Comparison of ENCODE assay signal across 16 cellular contexts in the genomic region with DNA sequence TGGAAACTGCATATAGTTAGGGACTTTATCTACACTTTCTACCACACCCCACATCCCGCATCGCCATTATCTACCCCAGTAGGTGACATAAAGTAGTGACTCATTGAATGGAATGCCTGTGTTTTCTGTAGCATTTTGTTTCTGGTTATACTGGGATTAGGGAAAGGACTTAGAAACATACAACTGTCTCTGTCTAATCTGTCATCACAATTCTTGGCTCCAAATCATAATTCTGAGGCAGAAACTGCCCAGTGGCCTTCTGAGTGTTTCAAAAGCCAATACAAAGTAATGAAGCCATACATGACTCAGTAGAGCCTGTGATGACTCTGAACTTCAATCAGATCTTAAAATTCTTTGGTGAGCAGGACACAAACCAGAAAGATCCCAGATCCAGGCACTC.
A peak's percentile ranks its signal among the peaks of the same experiment; 100 is the strongest.
DNase-seq lines count a peak whose midpoint lies in the region; ATAC-seq and TF ChIP-seq lines count a peak whose summit lies in the region.
"Had no signal": no experiment of that assay in that cellular context is flagged by ENCODE, and none has a peak within 500 bp of the region (broad histone marks: within the 10 kb centered on the region; RNA-seq: fewer than 3 reads in every experiment).

No MANE protein-coding gene starts in this region.

- H3K4me1 Mint-ChIP-seq in activated CD4-positive, alpha-beta T cell treated with anti-CD3 and anti-CD28 coated beads, Interleukin-2, amount 10 ng/mL, durations not matched to agents 7 days and 5 days: no peaks in the 10 kb centered on the region
- H3K4me1 Mint-ChIP-seq: activated CD4-positive, alpha-beta T cell treated with anti-CD3 and anti-CD28 coated beads, Interleukin-2, amount 10 ng/mL, durations not matched to agents 24 days and 14 days; brain; stimulated activated effector memory CD8-positive, alpha-beta T cell treated with anti-CD3 and anti-CD28 coated beads, Interleukin-12 subunit alpha, Interleukin-12 subunit beta, amount 100 ng/mL, for 72 hours had no signal

- no peaks in the 10 kb centered on the region for H3K36me3 Mint-ChIP-seq in activated CD4-positive, alpha-beta T cell treated with anti-CD3 and anti-CD28 coated beads, Interleukin-2, amount 10 ng/mL, durations not matched to agents 7 days and 5 days (ENCODE audit: low read depth)
- H3K36me3 Mint-ChIP-seq: brain; stimulated activated effector memory CD8-positive, alpha-beta T cell treated with anti-CD3 and anti-CD28 coated beads, Interleukin-12 subunit alpha, Interleukin-12 subunit beta, amount 100 ng/mL, for 72 hours had no signal

- no peak overlapping the region for H3K4me3 ChIP-seq in IMR-90 (ENCODE audit: insufficient read depth, low read depth, low read length)
- H3K4me3 ChIP-seq: mucosa of descending colon, prostate gland had no signal

- H2BK5ac ChIP-seq in IMR-90 (ENCODE audit: low read depth, low read length, poor library complexity, severe bottlenecking): no peak overlapping the region

- no peaks in the 10 kb centered on the region for H3K9me3 ChIP-seq in IMR-90 (ENCODE audit: control insufficient read depth, insufficient read depth, low read length)
- H3K9me3 ChIP-seq: mucosa of descending colon, prostate gland had no signal

- no peak overlapping the region for H2AK9ac ChIP-seq in IMR-90 (replicated peaks; ENCODE audit: low read depth, low read length, poor library complexity)

- H4K8ac ChIP-seq in IMR-90 (ENCODE audit: low read depth in 2 of 2, low read length in 2 of 2): no peak overlapping the region

- CTCF ChIA-PET in IMR-90 (lab: Yijun Ruan, JAX): no interaction called here
- CTCF ChIA-PET in activated CD4-positive, alpha-beta T cell treated with anti-CD3 and anti-CD28 coated beads, Interleukin-2, amount 10 ng/mL, durations not matched to agents 7 days and 5 days (lab: Charles Lee): no interaction called here

- BruUV-seq in IMR-90 (replicated peaks; lab: Mats Ljungman, UMichigan): no TSS peak

- H2BK15ac ChIP-seq in IMR-90 (ENCODE audit: low read depth, low read length): no peak overlapping the region

- no peaks in the 10 kb centered on the region for H3K27me3 ChIP-seq in IMR-90 (ENCODE audit: control insufficient read depth, insufficient read depth, low read length)

- no peaks in the 10 kb centered on the region for H3K4me1 ChIP-seq in IMR-90 (ENCODE audit: control insufficient read depth, insufficient read depth, low read length)
- H3K4me1 ChIP-seq: prostate gland had no signal

- no peak overlapping the region for H3K14ac ChIP-seq in IMR-90 (replicated peaks; ENCODE audit: low read depth, low read length)

- H3K79me1 ChIP-seq in IMR-90 (ENCODE audit: low read depth in 1 of 2, low read length in 2 of 2): no peaks in the 10 kb centered on the region

- no peak overlapping the region for H3K4me3 Mint-ChIP-seq in activated CD4-positive, alpha-beta T cell treated with anti-CD3 and anti-CD28 coated beads, Interleukin-2, amount 10 ng/mL, durations not matched to agents 7 days and 5 days
- H3K4me3 Mint-ChIP-seq: activated CD4-positive, alpha-beta T cell treated with anti-CD3 and anti-CD28 coated beads, Interleukin-2, amount 10 ng/mL, durations not matched to agents 24 days and 14 days; activated T-helper 1 cell treated with anti-CD3 and anti-CD28 coated beads, Interleukin-12 subunit alpha, Interleukin-12 subunit beta, Interleukin-2, Interleukin-4 antibody, amounts not matched to agents 30 ng/mL and 10 ng/mL and 1 ng/mL, durations not matched to agents 14 hours and 24 hours and 36 hours; brain; stimulated activated effector memory CD8-positive, alpha-beta T cell treated with anti-CD3 and anti-CD28 coated beads, Interleukin-12 subunit alpha, Interleukin-12 subunit beta, amount 100 ng/mL, for 72 hours; T-helper 1 cell treated with Interleukin-12 subunit alpha and Interleukin-12 subunit beta and Interleukin-4 antibody, amounts not matched to agents 30 μg/mL and 1 μg/mL, for 36 hours had no signal

- in situ Hi-C loops in IMR-90 (cut with MboI; ENCODE audit: low sequenced_read_pairs): no loop called here

- H3K18ac ChIP-seq in IMR-90 (ENCODE audit: low read depth, low read length): no peak overlapping the region

- DNase-seq in AG20443 (ENCODE audit: low spot score) (peak; percentile 56), IMR-90 (peak; percentile 78), astrocyte of the hippocampus (ENCODE audit: low read depth, low spot score) (peak; percentile 52), kidney glomerular epithelial cell (lab: John Stamatoyannopoulos, UW) (peak; percentile 15), NCI-H1417 (lab: John Stamatoyannopoulos, UW) (no peak), OCI-M2 (lab: John Stamatoyannopoulos, UW; ENCODE audit: unreplicated experiment) (no peak), NCI-H1105 (lab: John Stamatoyannopoulos, UW) (no peak)
- DNase-seq in activated CD4-positive, alpha-beta T cell treated with anti-CD3 and anti-CD28 coated beads, Interleukin-2, amount 10 ng/mL, durations not matched to agents 7 days and 5 days: no peak
- DNase-seq: activated CD4-positive, alpha-beta T cell treated with anti-CD3 and anti-CD28 coated beads, Interleukin-2, amount 10 ng/mL, durations not matched to agents 24 days and 14 days; mucosa of descending colon; NCI-H2171 treated with DMSO at 0.1 percent for 48 hours had no signal

- H4K91ac ChIP-seq in IMR-90 (ENCODE audit: insufficient read depth, low read depth, low read length): no peak overlapping the region

- no peak overlapping the region for H2AFZ ChIP-seq in IMR-90 (replicated peaks; ENCODE audit: low read length, poor library complexity)

- H3K36me3 ChIP-seq in IMR-90 (ENCODE audit: control insufficient read depth, insufficient read depth, low read length): no peaks in the 10 kb centered on the region
- H3K36me3 ChIP-seq: prostate gland had no signal

- no peak overlapping the region for H2BK20ac ChIP-seq in IMR-90 (ENCODE audit: low read depth, low read length)

- POLR2A ChIA-PET in IMR-90 (lab: Charles Lee; ENCODE audit: unreplicated experiment): no interaction called here
- POLR2A ChIA-PET in activated CD4-positive, alpha-beta T cell treated with anti-CD3 and anti-CD28 coated beads, Interleukin-2, amount 10 ng/mL, durations not matched to agents 7 days and 5 days (lab: Charles Lee): no interaction called here

- H3K9me3 Mint-ChIP-seq in activated CD4-positive, alpha-beta T cell treated with anti-CD3 and anti-CD28 coated beads, Interleukin-2, amount 10 ng/mL, durations not matched to agents 7 days and 5 days: no peaks in the 10 kb centered on the region
- H3K9me3 Mint-ChIP-seq: activated CD4-positive, alpha-beta T cell treated with anti-CD3 and anti-CD28 coated beads, Interleukin-2, amount 10 ng/mL, durations not matched to agents 24 days and 14 days; activated T-helper 1 cell treated with anti-CD3 and anti-CD28 coated beads, Interleukin-12 subunit alpha, Interleukin-12 subunit beta, Interleukin-2, Interleukin-4 antibody, amounts not matched to agents 30 ng/mL and 10 ng/mL and 1 ng/mL, durations not matched to agents 14 hours and 24 hours and 36 hours; brain; stimulated activated effector memory CD8-positive, alpha-beta T cell treated with anti-CD3 and anti-CD28 coated beads, Interleukin-12 subunit alpha, Interleukin-12 subunit beta, amount 100 ng/mL, for 72 hours; T-helper 1 cell treated with Interleukin-12 subunit alpha and Interleukin-12 subunit beta and Interleukin-4 antibody, amounts not matched to agents 30 μg/mL and 1 μg/mL, for 36 hours had no signal

- H3K4me2 ChIP-seq in IMR-90 (ENCODE audit: low read depth, low read length): no peak overlapping the region

- H4K20me1 ChIP-seq in IMR-90 (ENCODE audit: insufficient read depth, low read length): no peaks in the 10 kb centered on the region

- WGBS in IMR-90 (ENCODE audit: extremely low coverage in 2 of 2, insufficient read length in 1 of 2), 2 experiments: no CpG with 5 or more reads among the region's 2 CpGs

- H3K23ac ChIP-seq in IMR-90 (ENCODE audit: low read depth, low read length): no peak overlapping the region

- H3K27me3 Mint-ChIP-seq in activated CD4-positive, alpha-beta T cell treated with anti-CD3 and anti-CD28 coated beads, Interleukin-2, amount 10 ng/mL, durations not matched to agents 7 days and 5 days: peaks cover 4% of the 10 kb centered on the region

- peaks cover 3% of the 10 kb centered on the region; the same call in 1 of the 2 replicates for H3K9me1 ChIP-seq in IMR-90 (ENCODE audit: insufficient read depth, low read length)

- no peak overlapping the region for H2AK5ac ChIP-seq in IMR-90 (ENCODE audit: low read depth, low read length)

- no peak overlapping the region for H3K4ac ChIP-seq in IMR-90 (ENCODE audit: low read depth, low read length)

- H2BK120ac ChIP-seq in IMR-90 (ENCODE audit: low read depth, low read length): no peak overlapping the region

- peak; percentile 82 for ATAC-seq in IMR-90 (ENCODE audit: low read depth)
- ATAC-seq: mucosa of descending colon; stimulated activated effector memory CD8-positive, alpha-beta T cell treated with anti-CD3 and anti-CD28 coated beads, Interleukin-12 subunit alpha, Interleukin-12 subunit beta, amount 100 ng/mL, for 72 hours had no signal

- H3K9ac ChIP-seq in IMR-90 (ENCODE audit: low read depth, low read length): no peak overlapping the region

- H3K27ac ChIP-seq in IMR-90 (ENCODE audit: insufficient read depth, low read length): no peak overlapping the region
- H3K27ac ChIP-seq: prostate gland had no signal

- no peak for TF ChIP-seq POLR2A in IMR-90 (IDR thresholded peaks at IDR 0.05; ENCODE audit: low read depth, low read length)

- dilution Hi-C loops in IMR-90 (cut with HindIII; ENCODE audit: low sequenced_read_pairs, unreplicated experiment): no loop called here

- intact Hi-C loops in IMR-90 (cut with micrococcal nuclease): loop anchor here (5.0 kb wide), 2 partner anchors 115 to 130 kb away; partner anchors contain the start of gene CHRM5

- no peak for TF ChIP-seq RAD21 in IMR-90 (IDR thresholded peaks at IDR 0.05; ENCODE audit: low read length)

- no peak overlapping the region for H3K27ac Mint-ChIP-seq in activated CD4-positive, alpha-beta T cell treated with anti-CD3 and anti-CD28 coated beads, Interleukin-2, amount 10 ng/mL, durations not matched to agents 7 days and 5 days
- H3K27ac Mint-ChIP-seq: activated CD4-positive, alpha-beta T cell treated with anti-CD3 and anti-CD28 coated beads, Interleukin-2, amount 10 ng/mL, durations not matched to agents 24 days and 14 days; activated T-helper 1 cell treated with anti-CD3 and anti-CD28 coated beads, Interleukin-12 subunit alpha, Interleukin-12 subunit beta, Interleukin-2, Interleukin-4 antibody, amounts not matched to agents 30 ng/mL and 10 ng/mL and 1 ng/mL, durations not matched to agents 14 hours and 24 hours and 36 hours; brain; stimulated activated effector memory CD8-positive, alpha-beta T cell treated with anti-CD3 and anti-CD28 coated beads, Interleukin-12 subunit alpha, Interleukin-12 subunit beta, amount 100 ng/mL, for 72 hours; T-helper 1 cell treated with Interleukin-12 subunit alpha and Interleukin-12 subunit beta and Interleukin-4 antibody, amounts not matched to agents 30 μg/mL and 1 μg/mL, for 36 hours had no signal

- no peak overlapping the region for H4K5ac ChIP-seq in IMR-90 (ENCODE audit: low read depth, low read length)

- no peak for TF ChIP-seq CTCF in IMR-90 (conservative IDR thresholded peaks at IDR 0.05; ENCODE audit: low read depth, low read length)

- H3K56ac ChIP-seq in IMR-90 (ENCODE audit: extremely low read depth, insufficient read depth, low read length): no peak overlapping the region

TF ChIP-seq in IMR-90, 13 proteins besides CTCF, POLR2A, EP300 and RAD21 (continues in another document):
- TF ChIP-seq BHLHE40 (IDR thresholded peaks at IDR 0.05; ENCODE audit: low read depth, low read length): no peak

Comparison
In these comparisons a context has a peak if more than half of its experiments do, and no peak if none do; other contexts are left out.
1. DNase-seq: peak in AG20443 (single experiment), IMR-90 (single experiment), astrocyte of the hippocampus (single experiment) and kidney glomerular epithelial cell (single experiment); none in NCI-H1417 (0 of 3), OCI-M2 (single experiment), NCI-H1105 (single experiment) and activated CD4-positive, alpha-beta T cell treated with anti-CD3 and anti-CD28 coated beads, Interleukin-2, amount 10 ng/mL, durations not matched to agents 7 days and 5 days (single experiment).